ENCODE assay signal across 21 cellular contexts in the genomic region with DNA sequence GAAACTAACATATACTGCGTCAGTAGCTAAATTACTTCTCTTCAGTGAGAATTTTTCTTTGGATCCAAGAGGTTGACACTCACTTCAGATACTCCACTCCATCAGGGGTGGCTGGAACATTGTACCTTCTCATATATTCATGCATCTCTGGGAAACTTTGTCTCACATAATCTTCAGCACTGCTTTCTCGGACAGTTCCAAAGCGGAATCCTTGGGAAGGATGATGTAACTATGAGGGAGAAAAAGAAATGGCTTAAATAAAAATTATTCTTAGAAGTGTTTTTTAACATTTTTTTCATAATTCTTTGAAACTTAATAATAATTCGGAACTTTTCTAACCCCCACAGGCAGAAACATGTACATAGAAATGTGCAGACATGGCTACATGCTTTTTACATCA. TPM values are rescaled to one million over a fixed set of nuclear protein-coding genes. Genes with fewer than 3 reads are reported as not detected.
DNase-seq lines count a peak whose midpoint lies in the region; ATAC-seq, FAIRE-seq and TF ChIP-seq lines count a peak whose summit lies in the region.
"Had no signal": no experiment of that assay in that cellular context is flagged by ENCODE, and none has a peak within 500 bp of the region (broad histone marks: within the 10 kb centered on the region; RNA-seq: fewer than 3 reads in every experiment).

No MANE protein-coding gene starts in this region.

- no peaks in the 10 kb centered on the region for H3K9me3 ChIP-seq in PC-3 (ENCODE audit: low read length)
- H3K9me3 ChIP-seq: BLaER1, psoas muscle, transverse colon had no signal

- no peak overlapping the region for H3K4me2 ChIP-seq in GM23338
- H3K4me2 ChIP-seq in PC-3 (ENCODE audit: low read length): no peak overlapping the region
- H3K4me2 ChIP-seq: BLaER1 had no signal

- DNase-seq in GM23338 (ENCODE audit: low spot score) (peak; percentile 33), PC-3 (peak; percentile 9), choroid plexus epithelial cell (ENCODE audit: low read depth) (peak; percentile 10), myocyte (ENCODE audit: low read depth) (peak; percentile 40), D721Med (ENCODE audit: insufficient read length, low spot score) (no peak)
- DNase-seq in activated naive CD8-positive, alpha-beta T cell treated with anti-CD3 and anti-CD28 coated beads, Interleukin-2, amount 50 U/mL, for 24 hours: no peak
- DNase-seq: activated effector memory CD4-positive, alpha-beta T cell treated with anti-CD3 and anti-CD28 coated beads, Interleukin-2, amount 50 U/mL, for 16 hours; aorta; NCI-H1694; NCI-H345; psoas muscle; SHP77 treated with DMSO at 0.1 percent for 48 hours; stimulated activated naive B cell treated with anti-CD40 and anti-IgM and Interleukin-4, amounts not matched to agents 10 μg/mL and 1 μg/mL and 100 μg/mL, for 72 hours; transverse colon had no signal

- intact Hi-C loops in PC-3 (cut with micrococcal nuclease): no loop called here

- H3K4me1 Mint-ChIP-seq in GM23338: peaks cover 9% of the 10 kb centered on the region; the same call in 2 of the 3 replicates
- peaks cover 7% of the 10 kb centered on the region for H3K4me1 Mint-ChIP-seq in activated naive CD8-positive, alpha-beta T cell treated with anti-CD3 and anti-CD28 coated beads, Interleukin-2, amount 50 U/mL, for 24 hours
- H3K4me1 Mint-ChIP-seq: stimulated activated naive B cell treated with anti-CD40 and anti-IgM and Interleukin-4, amounts not matched to agents 10 μg/mL and 1 μg/mL and 100 μg/mL, for 72 hours had no signal

- no peak for ATAC-seq in GM23338
- ATAC-seq in PC-3: no peak
- ATAC-seq in GM21390 (IDR thresholded peaks at IDR 0.05; ENCODE audit: unreplicated experiment): no peak
- ATAC-seq in activated naive CD8-positive, alpha-beta T cell treated with anti-CD3 and anti-CD28 coated beads, Interleukin-2, amount 50 U/mL, for 24 hours: no peak
- ATAC-seq: natural killer cell treated with Interleukin-12 subunit alpha and Interleukin-12 subunit beta and Interleukin-15 and Interleukin-18, amount 100 ng/mL, for 72 hours; psoas muscle; stimulated activated naive B cell treated with anti-CD40 and anti-IgM and Interleukin-4, amounts not matched to agents 10 μg/mL and 1 μg/mL and 100 μg/mL, for 72 hours had no signal

- BruUV-seq in PC-3 (replicated peaks; lab: Mats Ljungman, UMichigan): no TSS peak

- POLR2A ChIA-PET in PC-3 (lab: Charles Lee; ENCODE audit: unreplicated experiment): no interaction called here

- no peaks in the 10 kb centered on the region for H3K27me3 ChIP-seq in GM23338 (ENCODE audit: insufficient read depth)
- H3K27me3 ChIP-seq in PC-3 (ENCODE audit: low read length): no peaks in the 10 kb centered on the region
- H3K27me3 ChIP-seq: BLaER1, transverse colon had no signal

- H3K36me3 ChIP-seq in GM23338 (ENCODE audit: insufficient read depth) (no peaks in the 10 kb centered on the region), PC-3 (ENCODE audit: low read depth, low read length) (no peaks in the 10 kb centered on the region)
- H3K36me3 ChIP-seq: BLaER1, transverse colon had no signal

- H3F3A ChIP-seq in GM23338 (replicated peaks; ENCODE audit: low read depth) (no peaks in the 10 kb centered on the region), PC-3 (ENCODE audit: low read length, unreplicated experiment) (no peaks in the 10 kb centered on the region)

- H3K9me2 ChIP-seq in GM23338 (ENCODE audit: insufficient read depth) (peaks cover 4% of the 10 kb centered on the region; the same call in 1 of the 2 replicates), PC-3 (replicated peaks; ENCODE audit: low read length) (no peaks in the 10 kb centered on the region)

- H3K27me3 Mint-ChIP-seq in GM23338 (ENCODE audit: insufficient read depth, low read depth, poor library complexity): no peaks in the 10 kb centered on the region
- no peaks in the 10 kb centered on the region for H3K27me3 Mint-ChIP-seq in activated naive CD8-positive, alpha-beta T cell treated with anti-CD3 and anti-CD28 coated beads, Interleukin-2, amount 50 U/mL, for 24 hours
- H3K27me3 Mint-ChIP-seq: natural killer cell treated with Interleukin-12 subunit alpha and Interleukin-12 subunit beta and Interleukin-15 and Interleukin-18, amount 100 ng/mL, for 72 hours; stimulated activated naive B cell treated with anti-CD40 and anti-IgM and Interleukin-4, amounts not matched to agents 10 μg/mL and 1 μg/mL and 100 μg/mL, for 72 hours had no signal

- CTCF ChIA-PET in PC-3 (lab: Charles Lee): no interaction called here

- H4K20me1 ChIP-seq in GM23338 (replicated peaks; ENCODE audit: insufficient read depth) (no peaks in the 10 kb centered on the region), PC-3 (ENCODE audit: low read length) (no peaks in the 10 kb centered on the region)
- H4K20me1 ChIP-seq: BLaER1 had no signal

- no peak overlapping the region for H2AFZ ChIP-seq in GM23338
- H2AFZ ChIP-seq in PC-3 (ENCODE audit: low read length): no peak overlapping the region

- H3K4me1 ChIP-seq in GM23338 (ENCODE audit: insufficient read depth) (0 out of 2 replicates have a peak, but pooled peaks cover 2% of the 10 kb centered on the region), PC-3 (ENCODE audit: insufficient read depth, low read length) (no peaks in the 10 kb centered on the region)
- H3K4me1 ChIP-seq: BLaER1, psoas muscle, transverse colon had no signal

- no peaks in the 10 kb centered on the region for H3K9me3 Mint-ChIP-seq in GM23338
- H3K9me3 Mint-ChIP-seq in activated naive CD8-positive, alpha-beta T cell treated with anti-CD3 and anti-CD28 coated beads, Interleukin-2, amount 50 U/mL, for 24 hours: no peaks in the 10 kb centered on the region
- H3K9me3 Mint-ChIP-seq: stimulated activated naive B cell treated with anti-CD40 and anti-IgM and Interleukin-4, amounts not matched to agents 10 μg/mL and 1 μg/mL and 100 μg/mL, for 72 hours had no signal

- no peaks in the 10 kb centered on the region for H3K36me3 Mint-ChIP-seq in GM23338 (ENCODE audit: low read depth)
- no peaks in the 10 kb centered on the region for H3K36me3 Mint-ChIP-seq in activated naive CD8-positive, alpha-beta T cell treated with anti-CD3 and anti-CD28 coated beads, Interleukin-2, amount 50 U/mL, for 24 hours (ENCODE audit: low read depth)
- H3K36me3 Mint-ChIP-seq: natural killer cell treated with Interleukin-12 subunit alpha and Interleukin-12 subunit beta and Interleukin-15 and Interleukin-18, amount 100 ng/mL, for 72 hours; stimulated activated naive B cell treated with anti-CD40 and anti-IgM and Interleukin-4, amounts not matched to agents 10 μg/mL and 1 μg/mL and 100 μg/mL, for 72 hours had no signal

- H3K9ac ChIP-seq in PC-3 (ENCODE audit: low read length): no peak overlapping the region
- H3K9ac ChIP-seq: BLaER1 had no signal

- H3K79me2 ChIP-seq in GM23338 (replicated peaks; ENCODE audit: insufficient read depth) (no peaks in the 10 kb centered on the region), PC-3 (ENCODE audit: low read length) (no peaks in the 10 kb centered on the region)

- no peak for TF ChIP-seq CTCF in GM23338 (conservative IDR thresholded peaks at IDR 0.05; ENCODE audit: low read depth in 2 of 2)
- TF ChIP-seq CTCF in PC-3 (conservative IDR thresholded peaks at IDR 0.05; ENCODE audit: low read depth, low read length): no peak
- no peak for TF ChIP-seq CTCF in choroid plexus epithelial cell (conservative IDR thresholded peaks at IDR 0.05; ENCODE audit: low read depth, low read length)
- no peak for TF ChIP-seq CTCF in D721Med (IDR thresholded peaks at IDR 0.05; ENCODE audit: insufficient read depth, missing control alignments)

- H3K27ac ChIP-seq in GM23338 (ENCODE audit: low read depth): no peak overlapping the region
- H3K27ac ChIP-seq in PC-3 (ENCODE audit: low read length): no peak overlapping the region
- H3K27ac ChIP-seq: BLaER1, coronary artery, epithelial cell of prostate, psoas muscle, transverse colon had no signal

- H3K27ac Mint-ChIP-seq in GM23338: no peak overlapping the region
- H3K27ac Mint-ChIP-seq in activated naive CD8-positive, alpha-beta T cell treated with anti-CD3 and anti-CD28 coated beads, Interleukin-2, amount 50 U/mL, for 24 hours: no peak overlapping the region
- H3K27ac Mint-ChIP-seq: natural killer cell treated with Interleukin-12 subunit alpha and Interleukin-12 subunit beta and Interleukin-15 and Interleukin-18, amount 100 ng/mL, for 72 hours; stimulated activated naive B cell treated with anti-CD40 and anti-IgM and Interleukin-4, amounts not matched to agents 10 μg/mL and 1 μg/mL and 100 μg/mL, for 72 hours had no signal

- no peak overlapping the region for H3K4me3 Mint-ChIP-seq in GM23338
- H3K4me3 Mint-ChIP-seq in activated naive CD8-positive, alpha-beta T cell treated with anti-CD3 and anti-CD28 coated beads, Interleukin-2, amount 50 U/mL, for 24 hours: no peak overlapping the region
- H3K4me3 Mint-ChIP-seq: natural killer cell treated with Interleukin-12 subunit alpha and Interleukin-12 subunit beta and Interleukin-15 and Interleukin-18, amount 100 ng/mL, for 72 hours; stimulated activated naive B cell treated with anti-CD40 and anti-IgM and Interleukin-4, amounts not matched to agents 10 μg/mL and 1 μg/mL and 100 μg/mL, for 72 hours had no signal

- no peak for FAIRE-seq in D721Med (lab: Jason Lieb, UNC)

- H3K4me3 ChIP-seq in GM23338 (no peak overlapping the region), PC-3 (ENCODE audit: low read length) (no peak overlapping the region), choroid plexus epithelial cell (ENCODE audit: low read depth, low read length) (no peak overlapping the region)
- H3K4me3 ChIP-seq: BLaER1, coronary artery, psoas muscle, transverse colon had no signal

RNA-seq across cellular contexts. Expression of gene PPP3R2, which starts 33.4 kb away (rescaled TPM):
- total RNA-seq in GM23338 (2014; rRNA removed; shearing (Covaris generic)): not detected in 2 replicates
- not detected in 2 replicates for polyA plus RNA-seq in GM23338 (2016; fragmentation: Nextera tagmentation; extraction: Ambion mirVana)
- total RNA-seq in PC-3 (2014; rRNA removed) (not detected in 2 replicates), myocyte (not detected in 2 replicates)
- not detected for polyA plus RNA-seq in myocyte (2012)
- total RNA-seq: aorta; lung microvascular endothelial cell; natural killer cell treated with Interleukin-12 subunit alpha and Interleukin-12 subunit beta and Interleukin-15 and Interleukin-18, amount 100 ng/mL, for 72 hours; psoas muscle; T-helper 2 cell treated with Interferon-gamma antibody and Interleukin-4, amounts not matched to agents 100 ng/mL and 5 ng/mL, for 36 hours; transverse colon had no signal
- polyA plus RNA-seq: aorta, psoas muscle had no signal

Comparison
In these comparisons a context has a peak if more than half of its experiments do, and no peak if none do; other contexts are left out.
1. DNase-seq: peak in GM23338 (single experiment), PC-3 (single experiment), choroid plexus epithelial cell (single experiment) and myocyte (single experiment); none in D721Med (single experiment) and activated naive CD8-positive, alpha-beta T cell treated with anti-CD3 and anti-CD28 coated beads, Interleukin-2, amount 50 U/mL, for 24 hours (single experiment).